In the genomic region with DNA sequence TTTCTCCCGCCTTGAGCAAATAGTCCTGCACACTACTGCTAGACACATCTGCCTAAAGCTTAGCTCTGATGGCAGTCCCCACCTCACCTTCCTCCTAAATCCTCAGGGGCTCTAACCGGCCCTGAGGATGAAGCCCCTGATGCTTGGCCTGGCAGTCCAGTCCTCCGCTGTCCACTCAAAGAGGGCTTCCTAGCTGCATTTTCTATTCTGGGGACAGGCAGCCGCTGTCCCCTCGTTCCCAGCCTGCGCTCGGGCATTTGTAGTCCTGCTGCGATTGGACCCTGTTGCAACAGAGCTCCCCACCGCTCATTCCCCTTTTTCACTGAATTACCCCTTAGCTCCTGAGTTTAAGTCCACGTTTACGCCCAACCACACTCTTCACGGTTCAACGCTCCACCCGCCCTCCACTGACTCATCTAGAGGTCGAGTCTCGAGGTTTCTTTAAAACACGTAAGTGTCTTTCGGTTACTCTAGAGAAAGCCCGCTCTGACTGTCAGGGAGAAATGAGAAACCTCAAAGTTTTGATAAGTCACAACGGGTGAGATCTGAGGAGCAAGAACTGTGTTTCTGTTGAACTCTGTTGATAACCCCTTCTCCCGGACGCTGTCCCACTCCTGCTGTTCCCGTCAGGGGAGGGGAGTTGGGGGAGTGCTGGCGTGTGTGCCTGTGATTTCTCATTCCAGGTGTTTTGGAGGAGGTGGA, we compare ENCODE assay signal across 9 cellular contexts. TPM values are rescaled to one million over a fixed set of nuclear protein-coding genes. Genes with fewer than 3 reads are reported as not detected.
DNase-seq lines count a peak whose midpoint lies in the region; ATAC-seq and TF ChIP-seq lines count a peak whose summit lies in the region.
"Had no signal": no experiment of that assay in that cellular context is flagged by ENCODE, and none has a peak within 500 bp of the region (broad histone marks: within the 10 kb centered on the region; RNA-seq: fewer than 3 reads in every experiment).

No MANE protein-coding gene starts in this region.

- H3K4me3 Mint-ChIP-seq in activated T-cell treated with anti-CD3 and anti-CD28 coated beads, Interleukin-2, amount 50 U/mL, for 72 hours: peak overlapping the region; percentile 89 to 90

- peaks cover 67% of the 10 kb centered on the region for H3K4me1 Mint-ChIP-seq in activated T-cell treated with anti-CD3 and anti-CD28 coated beads, Interleukin-2, amount 50 U/mL, for 72 hours (ENCODE audit: low read depth)

- H3K36me3 Mint-ChIP-seq in activated T-cell treated with anti-CD3 and anti-CD28 coated beads, Interleukin-2, amount 50 U/mL, for 72 hours (ENCODE audit: insufficient read depth in 2 of 2): peaks cover 48 to 81% of the 10 kb centered on the region in 2 donors

- no peak for TF ChIP-seq CTCF in GM12875 (IDR thresholded peaks at IDR 0.05; ENCODE audit: borderline replicate concordance, insufficient read depth, low read depth, low read length)

- H3K27ac Mint-ChIP-seq in activated T-cell treated with anti-CD3 and anti-CD28 coated beads, Interleukin-2, amount 50 U/mL, for 72 hours: peak overlapping the region; percentile 89

- H3K9me3 Mint-ChIP-seq in activated T-cell treated with anti-CD3 and anti-CD28 coated beads, Interleukin-2, amount 50 U/mL, for 72 hours: no peaks in the 10 kb centered on the region

- peak; percentile 51 for ATAC-seq in HG02571 (IDR thresholded peaks at IDR 0.05; ENCODE audit: unreplicated experiment)
- peak; percentile 60 to 61 for ATAC-seq in activated T-cell treated with anti-CD3 and anti-CD28 coated beads, Interleukin-2, amount 50 U/mL, for 72 hours (replicated peaks in 1 of 2)

- DNase-seq in OCI-M1 (lab: John Stamatoyannopoulos, UW): peak; percentile 89
- peak; percentile 85 to 91 for DNase-seq in activated T-cell treated with anti-CD3 and anti-CD28 coated beads, Interleukin-2, amount 50 U/mL, for 72 hours
- peak; percentile 53 for DNase-seq in islet precursor cell
- peak; percentile 52 to 75 for DNase-seq in stimulated activated CD8-positive, alpha-beta memory T cell treated with anti-CD3 and anti-CD28 coated beads, Interleukin-15, amount 100 ng/mL, for 4 hours (ENCODE audit: low read depth in 2 of 2)
- DNase-seq in HuH-7 (ENCODE audit: low spot score): no peak
- DNase-seq in NCI-H524 (lab: John Stamatoyannopoulos, UW): no peak

- peak overlapping the region; percentile 64 for H3K4me3 ChIP-seq in GM12875 (ENCODE audit: low read depth, low read length)
- H3K4me3 ChIP-seq: SJSA1 had no signal

- H3K27me3 Mint-ChIP-seq in activated T-cell treated with anti-CD3 and anti-CD28 coated beads, Interleukin-2, amount 50 U/mL, for 72 hours (ENCODE audit: low read depth): no peaks in the 10 kb centered on the region

RNA-seq across cellular contexts. Expression of a gene that starts 4.5 kb away (rescaled TPM):
- 100 to 1,000 TPM; 311 to 371 TPM for total RNA-seq in activated T-cell treated with anti-CD3 and anti-CD28 coated beads, Interleukin-2, amount 50 U/mL, for 72 hours
- total RNA-seq: SJSA1 had no signal

RNA-seq across cellular contexts. Expression of a gene that starts 59.3 kb away (rescaled TPM):
- total RNA-seq in activated T-cell treated with anti-CD3 and anti-CD28 coated beads, Interleukin-2, amount 50 U/mL, for 72 hours: 10 to 100 TPM in 1 of 2 donors, 1 to 10 TPM in 1; 9.9 to 10.6 TPM
- total RNA-seq: SJSA1 had no signal

Comparison
In these comparisons a context has a peak if more than half of its experiments do, and no peak if none do; other contexts are left out.
1. DNase-seq: peak in OCI-M1 (single experiment), activated T-cell treated with anti-CD3 and anti-CD28 coated beads, Interleukin-2, amount 50 U/mL, for 72 hours (2 of 2), islet precursor cell (single experiment) and stimulated activated CD8-positive, alpha-beta memory T cell treated with anti-CD3 and anti-CD28 coated beads, Interleukin-15, amount 100 ng/mL, for 4 hours (2 of 2); none in HuH-7 (single experiment) and NCI-H524 (0 of 2).